In the genomic region with DNA sequence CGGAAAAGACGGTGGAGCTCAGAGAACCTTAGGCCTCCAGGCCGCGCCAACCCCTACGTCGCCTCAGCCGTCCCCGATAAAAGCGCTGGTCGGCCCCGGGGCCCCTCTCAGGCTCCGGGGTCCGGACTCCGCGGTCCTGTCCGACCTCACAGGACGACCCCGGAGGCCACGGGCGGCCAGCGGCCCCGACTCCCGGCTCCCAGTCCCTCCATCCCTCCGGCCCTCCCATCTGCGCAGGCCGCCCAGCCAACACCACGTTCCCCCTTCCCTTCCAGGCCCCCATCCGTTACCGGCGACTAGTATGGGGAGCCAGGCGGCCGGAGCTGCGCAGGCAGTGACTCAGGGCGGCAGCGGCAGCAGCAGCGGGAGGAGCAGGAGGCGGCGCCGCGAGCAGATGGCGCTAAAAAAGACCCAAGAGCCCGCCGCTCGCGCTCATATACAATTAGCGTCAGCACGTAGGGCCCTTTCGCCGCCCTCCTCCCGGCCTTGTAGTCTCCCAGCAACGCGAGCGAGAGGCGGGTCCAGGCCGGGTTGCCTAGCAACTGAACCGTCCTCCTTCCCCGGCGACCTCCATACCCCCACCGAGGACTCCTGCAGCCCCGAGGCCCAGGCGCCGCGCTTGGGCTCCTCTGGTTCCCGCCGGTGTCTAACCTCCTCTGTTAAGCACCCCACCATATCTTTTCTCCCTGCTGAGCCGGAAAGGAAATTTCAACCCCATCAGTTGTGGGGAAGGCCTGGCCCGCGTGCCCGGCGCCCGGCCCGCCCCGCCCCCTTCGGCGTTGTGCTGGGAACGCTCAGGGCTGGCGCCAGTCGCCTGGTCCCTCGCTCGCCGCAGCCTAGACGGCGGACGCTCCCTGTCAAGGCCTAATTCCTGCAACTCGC, we compare ENCODE assay signal across 8 cellular contexts. TPM values are rescaled to one million over a fixed set of nuclear protein-coding genes. Genes with fewer than 3 reads are reported as not detected.
DNase-seq lines count a peak whose midpoint lies in the region; TF ChIP-seq lines count a peak whose summit lies in the region.

A gene with protein sequence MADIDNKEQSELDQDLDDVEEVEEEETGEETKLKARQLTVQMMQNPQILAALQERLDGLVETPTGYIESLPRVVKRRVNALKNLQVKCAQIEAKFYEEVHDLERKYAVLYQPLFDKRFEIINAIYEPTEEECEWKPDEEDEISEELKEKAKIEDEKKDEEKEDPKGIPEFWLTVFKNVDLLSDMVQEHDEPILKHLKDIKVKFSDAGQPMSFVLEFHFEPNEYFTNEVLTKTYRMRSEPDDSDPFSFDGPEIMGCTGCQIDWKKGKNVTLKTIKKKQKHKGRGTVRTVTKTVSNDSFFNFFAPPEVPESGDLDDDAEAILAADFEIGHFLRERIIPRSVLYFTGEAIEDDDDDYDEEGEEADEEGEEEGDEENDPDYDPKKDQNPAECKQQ (minus strand): TSS at position 409 of the 882 bp plus-strand sequence. CDS start 10,466 bp downstream, outside the sequence.

- peaks cover 2% of the 10 kb centered on the region for H3K27me3 Mint-ChIP-seq in HFFc6 (ENCODE audit: insufficient read depth)

- TF ChIP-seq POLR2A in NB4 (IDR thresholded peaks at IDR 0.05; ENCODE audit: extremely low read depth, insufficient read length) = peak; percentile 81

- peak within 1 kb of the TSS; percentile 93 for H3K27ac ChIP-seq in SK-N-MC
- H3K27ac ChIP-seq in temporal lobe (ENCODE audit: low read depth, low read length) = peak within 1 kb of the TSS; percentile 84

- TF ChIP-seq CTCF in HFFc6 (IDR thresholded peaks at IDR 0.05) (no peak), NB4 (IDR thresholded peaks at IDR 0.05; ENCODE audit: low read depth, low read length) (no peak)

- H3K9me3 Mint-ChIP-seq in HFFc6 = no peaks in the 10 kb centered on the region

- H3K4me3 ChIP-seq in NB4 (ENCODE audit: low read depth, low read length) (peak within 1 kb of the TSS; percentile 95), SK-N-MC (peak within 1 kb of the TSS; percentile 96)

- peak within 1 kb of the TSS; percentile 98 for H3K4me3 Mint-ChIP-seq in HFFc6

- H3K36me3 Mint-ChIP-seq in HFFc6 (ENCODE audit: low read depth) = peaks cover 24% of the 10 kb centered on the region

- peak within 1 kb of the TSS; percentile 99 for H3K27ac Mint-ChIP-seq in HFFc6

- DNase-seq in GM04503 (ENCODE audit: low read depth) (peak; percentile 83), HFFc6 (peak; percentile 98), NB4 (ENCODE audit: low read depth) (peak; percentile 99), SK-N-MC (ENCODE audit: low read depth, low spot score) (peak; percentile 83), globus pallidus (ENCODE audit: low spot score) (peak; percentile 98), occipital lobe (lab: John Stamatoyannopoulos, UW) (peak; percentile 94)
- peak; percentile 97 for DNase-seq in activated naive CD4-positive, alpha-beta T cell treated with anti-CD3 and anti-CD28 coated beads, Interleukin-2, amount 50 U/mL, for 16 hours

- peak within 1 kb of the TSS; percentile 97 for H3K9ac ChIP-seq in SK-N-MC (ENCODE audit: insufficient read length)

- H3K9me3 ChIP-seq in SK-N-MC (ENCODE audit: low read depth, low read length) = peaks cover 23% of the 10 kb centered on the region

- H3K36me3 ChIP-seq in SK-N-MC (ENCODE audit: insufficient read depth, low read length) = peaks cover 35% of the 10 kb centered on the region

- peaks cover 58% of the 10 kb centered on the region for H3K4me1 Mint-ChIP-seq in HFFc6 (ENCODE audit: low read depth)

RNA-seq across cellular contexts. Expression of the gene that starts here (rescaled TPM):
- total RNA-seq in HFFc6 (2021; fragmentation: NEBNext Ultra II Directional; extraction: Animal tissue kit (Norgen Biotek cat#: 25700)) = 100 to 1,000 TPM; 473 to 573 (median 520) TPM
- total RNA-seq in occipital lobe (191 TPM), temporal lobe (184 TPM)

Comparison
In these comparisons a context has a peak if more than half of its experiments do, and no peak if none do; other contexts are left out.
1. Peak in every context shown above with its lines: DNase-seq, H3K4me3 ChIP-seq and H3K27ac ChIP-seq.